ENCODE assay signal across 12 cellular contexts in the genomic region with DNA sequence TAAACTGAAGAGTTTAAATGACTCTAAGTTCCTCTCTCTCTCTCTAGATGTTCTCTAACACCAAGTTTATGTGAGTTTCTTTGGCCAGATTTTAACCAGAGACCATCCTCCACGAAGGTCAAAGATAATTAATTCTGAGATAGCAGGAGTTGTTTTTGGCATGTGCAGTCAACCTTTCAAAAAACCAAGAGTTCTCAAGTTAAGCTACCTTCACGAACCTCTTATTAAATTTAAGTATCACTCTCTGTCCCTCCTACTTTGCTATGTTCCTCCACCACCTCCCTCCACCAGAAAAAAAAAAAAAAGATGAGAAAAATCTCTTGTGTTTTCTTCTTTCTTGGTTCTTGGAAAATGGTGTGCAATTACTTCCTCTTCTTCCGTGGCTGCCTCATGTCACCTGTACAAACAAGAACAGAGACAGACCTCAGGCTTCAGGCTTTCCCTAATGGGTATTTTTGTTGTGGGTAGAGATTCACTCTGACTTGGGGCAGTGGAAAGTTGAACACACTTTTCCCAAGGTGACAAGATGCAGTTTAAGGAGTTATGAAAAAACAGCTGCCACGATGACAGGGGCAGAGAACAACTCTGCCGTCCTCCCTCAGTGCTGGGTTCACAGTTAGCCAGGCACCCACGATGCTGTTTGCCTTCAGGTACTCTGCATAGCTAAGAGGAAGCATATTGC.
A peak's percentile ranks its signal among the peaks of the same experiment; 100 is the strongest.
DNase-seq lines count a peak whose midpoint lies in the region; ATAC-seq and TF ChIP-seq lines count a peak whose summit lies in the region.
"Had no signal": no experiment of that assay in that cellular context is flagged by ENCODE, and none has a peak within 500 bp of the region (broad histone marks: within the 10 kb centered on the region; RNA-seq: fewer than 3 reads in every experiment).

No MANE protein-coding gene starts in this region.

- in situ Hi-C loops in IMR-90 (cut with MboI; ENCODE audit: low sequenced_read_pairs): no loop called here

- dilution Hi-C loops in IMR-90 (cut with HindIII; ENCODE audit: low sequenced_read_pairs, unreplicated experiment): no loop called here

- intact Hi-C loops in IMR-90 (cut with micrococcal nuclease): loop anchor here (5.0 kb wide), 1 partner anchor 53 kb away; no protein-coding TSS in a partner anchor
- intact Hi-C loops in esophagus squamous epithelium (cut with DNase I): no loop called here

- peak overlapping the region; percentile 95 to 99 (median 98) for H3K27ac Mint-ChIP-seq in CD4-positive, CD25-positive, alpha-beta regulatory T cell
- peak overlapping the region; percentile 100 for H3K27ac Mint-ChIP-seq in activated naive CD4-positive, alpha-beta T cell treated with anti-CD3 and anti-CD28 coated beads, Interleukin-2, amount 50 U/mL, for 24 hours
- H3K27ac Mint-ChIP-seq: GM23338 had no signal

- TF ChIP-seq CTCF in IMR-90 (conservative IDR thresholded peaks at IDR 0.05; ENCODE audit: low read depth, low read length) (no peak), esophagus squamous epithelium (IDR thresholded peaks at IDR 0.05) (no peak)

- H3K4ac ChIP-seq in IMR-90 (ENCODE audit: low read depth, low read length): peak overlapping the region; percentile 19; the same call in 1 of the 2 replicates

- peak; percentile 75 to 76 for ATAC-seq in CD4-positive, CD25-positive, alpha-beta regulatory T cell (ENCODE audit: low read depth in 2 of 2)
- peak; percentile 50 for ATAC-seq in GM19395 (IDR thresholded peaks at IDR 0.05; ENCODE audit: unreplicated experiment)
- no peak for ATAC-seq in IMR-90 (ENCODE audit: low read depth)
- ATAC-seq: GM23338 had no signal

- TF ChIP-seq POLR2A in IMR-90 (IDR thresholded peaks at IDR 0.05; ENCODE audit: low read depth, low read length) (no peak), esophagus squamous epithelium (IDR thresholded peaks at IDR 0.05) (no peak)

- no peak overlapping the region for H4K8ac ChIP-seq in IMR-90 (ENCODE audit: low read depth in 2 of 2, low read length in 2 of 2)

- BruUV-seq in IMR-90 (replicated peaks; lab: Mats Ljungman, UMichigan): no TSS peak

- H3K23ac ChIP-seq in IMR-90 (ENCODE audit: low read depth, low read length): no peak overlapping the region

- no peak overlapping the region for H2BK120ac ChIP-seq in IMR-90 (ENCODE audit: low read depth, low read length)

- no peak overlapping the region for H3K56ac ChIP-seq in IMR-90 (ENCODE audit: extremely low read depth, insufficient read depth, low read length)

- DNase-seq in CD4-positive, CD25-positive, alpha-beta regulatory T cell: peak in 2 of 3 donors; percentile 48 to 83
- no peak for DNase-seq in IMR-90
- no peak for DNase-seq in dedifferentiated amniotic fluid mesenchymal stem cell (ENCODE audit: extremely low spot score)
- DNase-seq in NCI-H524 treated with DMSO at 0.1 percent for 48 hours (lab: John Stamatoyannopoulos, UW): no peak
- no peak for DNase-seq in esophagus squamous epithelium (lab: John Stamatoyannopoulos, UW)
- no peak for DNase-seq in HuH-7.5 (ENCODE audit: low spot score)
- DNase-seq: BE2C, left ventricle myocardium inferior, NCI-H2029 had no signal

- H4K20me1 ChIP-seq in IMR-90 (ENCODE audit: insufficient read depth, low read length): no peaks in the 10 kb centered on the region

- H3K27me3 ChIP-seq in CD4-positive, CD25-positive, alpha-beta regulatory T cell (ENCODE audit: control insufficient read depth, insufficient read depth, low read length): no peaks in the 10 kb centered on the region
- H3K27me3 ChIP-seq in IMR-90 (ENCODE audit: control insufficient read depth, insufficient read depth, low read length): no peaks in the 10 kb centered on the region
- H3K27me3 ChIP-seq in esophagus squamous epithelium: no peaks in the 10 kb centered on the region
- H3K27me3 ChIP-seq: BE2C had no signal

- H3K4me3 ChIP-seq in CD4-positive, CD25-positive, alpha-beta regulatory T cell (ENCODE audit: low read depth, low read length): peak overlapping the region; percentile 5
- H3K4me3 ChIP-seq in IMR-90 (ENCODE audit: insufficient read depth, low read depth, low read length): no peak overlapping the region
- H3K4me3 ChIP-seq in esophagus squamous epithelium: no peak overlapping the region
- H3K4me3 ChIP-seq: GM23338, left ventricle myocardium inferior had no signal

- 80% methylated on average over 2 of the region's 6 CpGs; no CpG with 5 or more reads in 1 of the 2 experiments for WGBS in IMR-90 (ENCODE audit: extremely low coverage in 2 of 2, insufficient read length in 1 of 2), 2 experiments
- WGBS in esophagus squamous epithelium, 2 donors: 29 to 69% methylated on average over 4 to 6 of the region's 6 CpGs

- no peaks in the 10 kb centered on the region for H3K9me3 Mint-ChIP-seq in CD4-positive, CD25-positive, alpha-beta regulatory T cell
- peaks cover 5% of the 10 kb centered on the region for H3K9me3 Mint-ChIP-seq in activated naive CD4-positive, alpha-beta T cell treated with anti-CD3 and anti-CD28 coated beads, Interleukin-2, amount 50 U/mL, for 24 hours
- H3K9me3 Mint-ChIP-seq: GM23338 had no signal

- TF ChIP-seq RAD21 in IMR-90 (IDR thresholded peaks at IDR 0.05; ENCODE audit: low read length): no peak

- H4K91ac ChIP-seq in IMR-90 (ENCODE audit: insufficient read depth, low read depth, low read length): no peak overlapping the region

- peak overlapping the region; percentile 71 to 89 (median 74) for H3K4me3 Mint-ChIP-seq in CD4-positive, CD25-positive, alpha-beta regulatory T cell
- peak overlapping the region; percentile 77 for H3K4me3 Mint-ChIP-seq in activated naive CD4-positive, alpha-beta T cell treated with anti-CD3 and anti-CD28 coated beads, Interleukin-2, amount 50 U/mL, for 24 hours
- H3K4me3 Mint-ChIP-seq: GM23338 had no signal

- H3K36me3 Mint-ChIP-seq in CD4-positive, CD25-positive, alpha-beta regulatory T cell: peaks cover 23% of the 10 kb centered on the region
- peaks cover 21% of the 10 kb centered on the region for H3K36me3 Mint-ChIP-seq in activated naive CD4-positive, alpha-beta T cell treated with anti-CD3 and anti-CD28 coated beads, Interleukin-2, amount 50 U/mL, for 24 hours

- peaks cover 33 to 82% (median 64%) of the 10 kb centered on the region in 4 donors for H3K4me1 Mint-ChIP-seq in CD4-positive, CD25-positive, alpha-beta regulatory T cell
- H3K4me1 Mint-ChIP-seq in activated naive CD4-positive, alpha-beta T cell treated with anti-CD3 and anti-CD28 coated beads, Interleukin-2, amount 50 U/mL, for 24 hours: peaks cover 86% of the 10 kb centered on the region

- H3K27ac ChIP-seq in CD4-positive, CD25-positive, alpha-beta regulatory T cell (ENCODE audit: insufficient read depth, low read length, poor library complexity, severe bottlenecking): peak overlapping the region; percentile 82
- H3K27ac ChIP-seq in IMR-90 (ENCODE audit: insufficient read depth, low read length) (no peak overlapping the region), esophagus squamous epithelium (no peak overlapping the region)
- H3K27ac ChIP-seq: left ventricle myocardium inferior had no signal

- H2BK5ac ChIP-seq in IMR-90 (ENCODE audit: low read depth, low read length, poor library complexity, severe bottlenecking): no peak overlapping the region

- H2AK5ac ChIP-seq in IMR-90 (ENCODE audit: low read depth, low read length): no peak overlapping the region; the same call in 1 of the 2 replicates

- no peak overlapping the region for H3K9ac ChIP-seq in IMR-90 (ENCODE audit: low read depth, low read length)

- H2AK9ac ChIP-seq in IMR-90 (replicated peaks; ENCODE audit: low read depth, low read length, poor library complexity): no peak overlapping the region

- H3K36me3 ChIP-seq in CD4-positive, CD25-positive, alpha-beta regulatory T cell (ENCODE audit: control insufficient read depth, insufficient read depth, low read length): peaks cover 19% of the 10 kb centered on the region
- H3K36me3 ChIP-seq in IMR-90 (ENCODE audit: control insufficient read depth, insufficient read depth, low read length) (no peaks in the 10 kb centered on the region), esophagus squamous epithelium (no peaks in the 10 kb centered on the region)
- H3K36me3 ChIP-seq: BE2C, left ventricle myocardium inferior had no signal

- H2BK20ac ChIP-seq in IMR-90 (ENCODE audit: low read depth, low read length): peak overlapping the region; percentile 21

- H3K14ac ChIP-seq in IMR-90 (replicated peaks; ENCODE audit: low read depth, low read length): 0 out of 2 replicates have a peak overlapping the region, but pooled peaks have one; percentile 26

- H4K5ac ChIP-seq in IMR-90 (ENCODE audit: low read depth, low read length): no peak overlapping the region

- peaks cover 75% of the 10 kb centered on the region for H3K4me1 ChIP-seq in CD4-positive, CD25-positive, alpha-beta regulatory T cell (ENCODE audit: control insufficient read depth, insufficient read depth, low read length, poor library complexity, severe bottlenecking)
- H3K4me1 ChIP-seq in IMR-90 (ENCODE audit: control insufficient read depth, insufficient read depth, low read length): peaks cover 28% of the 10 kb centered on the region
- H3K4me1 ChIP-seq in esophagus squamous epithelium: peaks cover 20 to 36% (median 26%) of the 10 kb centered on the region in 3 donors
- H3K4me1 ChIP-seq: BE2C had no signal

- peaks cover 0 to 4% of the 10 kb centered on the region in 2 experiments; a peak in 1 of 4 replicates for H3K79me1 ChIP-seq in IMR-90 (ENCODE audit: low read depth in 1 of 2, low read length in 2 of 2)

- H2AFZ ChIP-seq in IMR-90 (replicated peaks; ENCODE audit: low read length, poor library complexity): no peak overlapping the region

- POLR2A ChIA-PET in IMR-90 (lab: Charles Lee; ENCODE audit: unreplicated experiment): no interaction called here

- H2BK15ac ChIP-seq in IMR-90 (ENCODE audit: low read depth, low read length): no peak overlapping the region

- CTCF ChIA-PET in IMR-90 (lab: Yijun Ruan, JAX): no interaction called here

- no peak overlapping the region for H3K18ac ChIP-seq in IMR-90 (ENCODE audit: low read depth, low read length)

- H3K27me3 Mint-ChIP-seq in CD4-positive, CD25-positive, alpha-beta regulatory T cell: no peaks in the 10 kb centered on the region
- no peaks in the 10 kb centered on the region for H3K27me3 Mint-ChIP-seq in activated naive CD4-positive, alpha-beta T cell treated with anti-CD3 and anti-CD28 coated beads, Interleukin-2, amount 50 U/mL, for 24 hours

- peaks cover 4% of the 10 kb centered on the region; the same call in 1 of the 2 replicates for H3K9me1 ChIP-seq in IMR-90 (ENCODE audit: insufficient read depth, low read length)

- H3K9me3 ChIP-seq in CD4-positive, CD25-positive, alpha-beta regulatory T cell (ENCODE audit: control insufficient read depth in 2 of 2, low read length in 2 of 2): no peaks in the 10 kb centered on the region
- no peaks in the 10 kb centered on the region for H3K9me3 ChIP-seq in IMR-90 (ENCODE audit: control insufficient read depth, insufficient read depth, low read length)
- no peaks in the 10 kb centered on the region for H3K9me3 ChIP-seq in esophagus squamous epithelium
- H3K9me3 ChIP-seq: BE2C, left ventricle myocardium inferior had no signal

- H3K4me2 ChIP-seq in IMR-90 (ENCODE audit: low read depth, low read length): no peak overlapping the region
- H3K4me2 ChIP-seq: GM23338 had no signal

TF ChIP-seq in IMR-90, 13 proteins besides CTCF, POLR2A, EP300 and RAD21 (continues in another document):
- no peak for TF ChIP-seq FOS (IDR thresholded peaks at IDR 0.05; ENCODE audit: low read depth, low read length)
- no peak for TF ChIP-seq NFE2L2 (IDR thresholded peaks at IDR 0.05; ENCODE audit: low read depth, low read length)
- TF ChIP-seq BHLHE40 (IDR thresholded peaks at IDR 0.05; ENCODE audit: low read depth, low read length): no peak

Comparison
In these comparisons a context has a peak if more than half of its experiments do, and no peak if none do; other contexts are left out.
1. DNase-seq: peak in CD4-positive, CD25-positive, alpha-beta regulatory T cell (2 of 3); none in IMR-90 (single experiment), dedifferentiated amniotic fluid mesenchymal stem cell (single experiment), NCI-H524 treated with DMSO at 0.1 percent for 48 hours (single experiment), esophagus squamous epithelium (single experiment) and HuH-7.5 (single experiment).